Comparison of ENCODE assay signal across 7 cellular contexts in genomic region chr4:2537011-2537830, GRCh38. TPM values are rescaled to one million over a fixed set of nuclear protein-coding genes. Genes with fewer than 3 reads are reported as not detected.
DNase-seq lines count a peak whose midpoint lies in the region; ATAC-seq, FAIRE-seq and TF ChIP-seq lines count a peak whose summit lies in the region.

No MANE protein-coding gene starts in this region.

- peak; percentile 54 for FAIRE-seq in GM18507 (lab: Jason Lieb, UNC)

- H3K14ac ChIP-seq in neuronal stem cell (ENCODE audit: low read length), result peak overlapping the region; percentile 39

- H3K23ac ChIP-seq in neuronal stem cell (ENCODE audit: low read depth, low read length, poor library complexity), result peak overlapping the region; percentile 85

- H3K27ac Mint-ChIP-seq in activated T-helper 17 cell treated with anti-CD3 and anti-CD28 coated beads, Interleukin-2, amount 50 U/mL, for 72 hours, result peak overlapping the region; percentile 86

- no peaks in the 10 kb centered on the region for H3K27me3 Mint-ChIP-seq in activated T-helper 17 cell treated with anti-CD3 and anti-CD28 coated beads, Interleukin-2, amount 50 U/mL, for 72 hours

- no peak overlapping the region for H4K8ac ChIP-seq in neuronal stem cell (ENCODE audit: low read depth, low read length)

- peak overlapping the region; percentile 50 for H3K27ac ChIP-seq in OCI-LY7 (ENCODE audit: low read depth, low read length, poor library complexity, severe bottlenecking)
- peak overlapping the region; percentile 83 for H3K27ac ChIP-seq in neuronal stem cell (replicated peaks; ENCODE audit: low read length)
- H3K27ac ChIP-seq in substantia nigra (ENCODE audit: low read depth, low read length, poor library complexity, severe bottlenecking), result peak overlapping the region; percentile 70

- H3K4ac ChIP-seq in neuronal stem cell (ENCODE audit: low read length), result peak overlapping the region; percentile 53

- H3K4me2 ChIP-seq in OCI-LY7 (ENCODE audit: low read length) (peak overlapping the region; percentile 75), neuronal stem cell (ENCODE audit: insufficient read depth, low read length, poor library complexity, severe bottlenecking) (peak overlapping the region; percentile 71)

- peak overlapping the region; percentile 96 for H3K18ac ChIP-seq in neuronal stem cell (ENCODE audit: low read length)

- no peaks in the 10 kb centered on the region for H3K9me2 ChIP-seq in OCI-LY7 (ENCODE audit: insufficient read depth, low read length)

- no peaks in the 10 kb centered on the region for H3K9me3 ChIP-seq in OCI-LY7 (ENCODE audit: low read length)
- H3K9me3 ChIP-seq in neuronal stem cell (replicated peaks in 1 of 2; ENCODE audit: control insufficient read depth in 2 of 2, insufficient read depth in 1 of 2, low read depth in 1 of 2, low read length in 2 of 2), result peaks cover 0 to 3% of the 10 kb centered on the region in 2 donors

- peaks cover 6% of the 10 kb centered on the region; the same call in 1 of the 2 replicates for H4K20me1 ChIP-seq in OCI-LY7 (ENCODE audit: insufficient read depth, low read length)

- H2AFZ ChIP-seq in OCI-LY7 (ENCODE audit: low read length) (no peak overlapping the region), neuronal stem cell (ENCODE audit: low read length) (peak overlapping the region; percentile 80)

- TF ChIP-seq CTCF in OCI-LY7 (conservative IDR thresholded peaks at IDR 0.05; ENCODE audit: low read length) (no peak), foreskin fibroblast (IDR thresholded peaks at IDR 0.05; ENCODE audit: low read depth, low read length) (no peak)

- H3K4me3 Mint-ChIP-seq in activated T-helper 17 cell treated with anti-CD3 and anti-CD28 coated beads, Interleukin-2, amount 50 U/mL, for 72 hours, result peak overlapping the region; percentile 89

- H3K36me3 Mint-ChIP-seq in activated T-helper 17 cell treated with anti-CD3 and anti-CD28 coated beads, Interleukin-2, amount 50 U/mL, for 72 hours (ENCODE audit: low read depth), result peaks cover 14% of the 10 kb centered on the region

- H2BK12ac ChIP-seq in neuronal stem cell (ENCODE audit: low read length), result peak overlapping the region; percentile 58

- ATAC-seq in HG02938 (IDR thresholded peaks at IDR 0.05; ENCODE audit: unreplicated experiment), result peak; percentile 18
- peak; percentile 19 for ATAC-seq in activated T-helper 17 cell treated with anti-CD3 and anti-CD28 coated beads, Interleukin-2, amount 50 U/mL, for 72 hours (replicated peaks)

- no peak overlapping the region for H4K91ac ChIP-seq in neuronal stem cell (ENCODE audit: low read depth, low read length, poor library complexity)

- peak overlapping the region; percentile 84 for H2AK5ac ChIP-seq in neuronal stem cell (ENCODE audit: low read depth, low read length)

- peaks cover 52% of the 10 kb centered on the region for H3K79me2 ChIP-seq in OCI-LY7 (ENCODE audit: insufficient read depth, low read depth, low read length)

- no peaks in the 10 kb centered on the region for H3K27me3 ChIP-seq in neuronal stem cell (ENCODE audit: control insufficient read depth in 3 of 3, insufficient read depth in 3 of 3, low read depth in 1 of 3, low read length in 3 of 3)

- BruUV-seq in OCI-LY7 (replicated peaks; lab: Mats Ljungman, UMichigan), result no TSS peak

- H3K79me1 ChIP-seq in neuronal stem cell (ENCODE audit: low read depth, low read length), result peaks cover 7% of the 10 kb centered on the region

- CTCF ChIA-PET in OCI-LY7 (lab: Charles Lee; ENCODE audit: unreplicated experiment), result interaction anchor here (0.6 kb wide), 1 partner anchor 11 kb away, joined by 3 read pairs; no protein-coding TSS in a partner anchor

- no peak for DNase-seq in GM18507 (ENCODE audit: extremely low spot score, insufficient read length, low read depth)
- peak; percentile 60 for DNase-seq in OCI-LY7 (ENCODE audit: low spot score)
- DNase-seq in foreskin fibroblast, result peak; percentile 19 to 66
- DNase-seq in neuronal stem cell (ENCODE audit: low spot score), result peak; percentile 48
- peak in 26 of 49 donors; percentile 8 to 62 (median 39) for DNase-seq in substantia nigra (lab: John Stamatoyannopoulos, UW)

- H3K4me3 ChIP-seq in OCI-LY7 (ENCODE audit: low read depth, low read length, poor library complexity, severe bottlenecking) (peak overlapping the region; percentile 95), foreskin fibroblast (ENCODE audit: low read depth in 1 of 2, low read length in 2 of 2) (peak overlapping the region; percentile 73 to 91), neuronal stem cell (ENCODE audit: low read length in 2 of 2) (peak overlapping the region; percentile 93 to 100)

- WGBS in neuronal stem cell (ENCODE audit: extremely low coverage in 2 of 2, insufficient read length in 2 of 2, insufficient replicate concordance in 1 of 2), 2 donors, result no CpG with 5 or more reads among the region's 103 CpGs

- peak overlapping the region; percentile 97 for H3K9ac ChIP-seq in neuronal stem cell (ENCODE audit: low read depth, low read length, poor library complexity)

- intact Hi-C loops in OCI-LY7 (cut with micrococcal nuclease; ENCODE audit: unreplicated experiment), result loop anchor here (2.0 kb wide), 2 partner anchors 212 to 418 kb away; no protein-coding TSS in a partner anchor

- H3K36me3 ChIP-seq in OCI-LY7 (ENCODE audit: insufficient read depth, low read length) (peaks cover 15% of the 10 kb centered on the region; the same call in 1 of the 2 replicates), neuronal stem cell (replicated peaks in 1 of 2; ENCODE audit: control insufficient read depth in 2 of 2, insufficient read depth in 2 of 2, low read length in 2 of 2) (peaks cover 0 to 19% of the 10 kb centered on the region in 2 donors)

- H2BK120ac ChIP-seq in neuronal stem cell (ENCODE audit: low read depth, low read length), result peak overlapping the region; percentile 76

- H3K9me3 Mint-ChIP-seq in activated T-helper 17 cell treated with anti-CD3 and anti-CD28 coated beads, Interleukin-2, amount 50 U/mL, for 72 hours, result no peaks in the 10 kb centered on the region

- H3K4me1 ChIP-seq in OCI-LY7 (ENCODE audit: insufficient read depth, low read length, poor library complexity, severe bottlenecking) (peaks cover 15% of the 10 kb centered on the region), neuronal stem cell (ENCODE audit: control insufficient read depth in 2 of 2, insufficient read depth in 1 of 2, low read depth in 1 of 2, low read length in 2 of 2) (peaks cover 5 to 8% of the 10 kb centered on the region in 2 donors)

- peak overlapping the region; percentile 87 for H2BK5ac ChIP-seq in neuronal stem cell (ENCODE audit: low read length)

- no peak overlapping the region for H2BK15ac ChIP-seq in neuronal stem cell (ENCODE audit: low read length)

- POLR2A ChIA-PET in OCI-LY7 (lab: Charles Lee), result interaction anchor here (0.5 to 1.1 kb wide), 3 partner anchors 9 to 67 kb away, joined by 3 to 8 read pairs (median 3); no protein-coding TSS in a partner anchor

- no peaks in the 10 kb centered on the region for H3K4me1 Mint-ChIP-seq in activated T-helper 17 cell treated with anti-CD3 and anti-CD28 coated beads, Interleukin-2, amount 50 U/mL, for 72 hours

RNA-seq across cellular contexts. Expression of gene FAM193A, which starts 0.8 kb away (rescaled TPM):
- total RNA-seq in OCI-LY7 (2014; rRNA removed; shearing (Covaris generic)), result 17.1 and 17.8 TPM in 2 replicates
- total RNA-seq in OCI-LY7 (2022), result 36.7 and 38.6 TPM in 2 replicates
- total RNA-seq in activated T-helper 17 cell treated with anti-CD3 and anti-CD28 coated beads, Interleukin-2, amount 50 U/mL, for 72 hours, result 10 to 100 TPM; 28.9 to 35.3 TPM
- polyA plus RNA-seq in neuronal stem cell (2013, experiment 1 of 2), result 16.2 TPM
- polyA plus RNA-seq in neuronal stem cell (2013, experiment 2 of 2), result 15.8 TPM
